23 cellular contexts compared by ENCODE assay signal in genomic region chr6:80161438-80161837, GRCh38. TPM values are rescaled to one million over a fixed set of nuclear protein-coding genes. Genes with fewer than 3 reads are reported as not detected.
DNase-seq lines count a peak whose midpoint lies in the region; ATAC-seq and TF ChIP-seq lines count a peak whose summit lies in the region.
"Had no signal": no experiment of that assay in that cellular context is flagged by ENCODE, and none has a peak within 500 bp of the region (broad histone marks: within the 10 kb centered on the region; RNA-seq: fewer than 3 reads in every experiment).

No MANE protein-coding gene starts in this region.

- H3K36me3 ChIP-seq in cardiac muscle cell (no peaks in the 10 kb centered on the region), left ventricle myocardium inferior (no peaks in the 10 kb centered on the region)
- H3K36me3 ChIP-seq: BLaER1 treated with 17β-estradiol and CSF1 and Interleukin-3, amounts not matched to agents 10 nM and 100 nM; HAP-1; MG63; Peyer's patch; SJCRH30 had no signal

- H3K9me3 ChIP-seq in cardiac muscle cell (ENCODE audit: low read depth) (no peaks in the 10 kb centered on the region), left ventricle myocardium inferior (replicated peaks) (no peaks in the 10 kb centered on the region)
- H3K9me3 ChIP-seq: BLaER1 treated with 17β-estradiol and CSF1 and Interleukin-3, amounts not matched to agents 10 nM and 100 nM; HAP-1; MG63; Peyer's patch; SJCRH30 had no signal

- peak overlapping the region; percentile 31 for H3K27ac ChIP-seq in cardiac muscle cell
- H3K27ac ChIP-seq in left ventricle myocardium inferior (replicated peaks) = no peak overlapping the region
- H3K27ac ChIP-seq: BLaER1 treated with 17β-estradiol and CSF1 and Interleukin-3, amounts not matched to agents 10 nM and 100 nM; Peyer's patch; SJCRH30 had no signal

- no peak for ATAC-seq in GM21737 (IDR thresholded peaks at IDR 0.05; ENCODE audit: unreplicated experiment)
- ATAC-seq: K562 had no signal

- H3K27me3 ChIP-seq in cardiac muscle cell (no peaks in the 10 kb centered on the region), left ventricle myocardium inferior (ENCODE audit: low read depth) (no peaks in the 10 kb centered on the region)
- H3K27me3 ChIP-seq: BLaER1 treated with 17β-estradiol and CSF1 and Interleukin-3, amounts not matched to agents 10 nM and 100 nM; MG63; Peyer's patch; SJCRH30 had no signal

- H3K4me3 ChIP-seq in cardiac muscle cell = no peak overlapping the region
- H3K4me3 ChIP-seq in left ventricle myocardium inferior = no peak overlapping the region
- H3K4me3 ChIP-seq: BLaER1 treated with 17β-estradiol and CSF1 and Interleukin-3, amounts not matched to agents 10 nM and 100 nM; HAP-1; K562; MG63; Peyer's patch; SJCRH30 had no signal

- H3K4me1 ChIP-seq in cardiac muscle cell (ENCODE audit: low read depth) (peaks cover 33% of the 10 kb centered on the region), left ventricle myocardium inferior (no peaks in the 10 kb centered on the region)
- H3K4me1 ChIP-seq: HAP-1 had no signal

- intact Hi-C loops in left ventricle myocardium inferior (cut with micrococcal nuclease) = no loop called here

- DNase-seq in cardiac muscle cell (ENCODE audit: low read depth in 1 of 2, low spot score in 1 of 2) (no peak), left ventricle myocardium inferior (no peak), SK-N-DZ (ENCODE audit: low spot score) (peak; percentile 20), left kidney (ENCODE audit: low read depth, low spot score) (peak; percentile 11), SIG-M5 treated with dmso at 0.1 percent for 504 hours (lab: John Stamatoyannopoulos, UW; ENCODE audit: unreplicated experiment) (no peak), NCI-H146 (lab: John Stamatoyannopoulos, UW) (no peak)
- DNase-seq: 8988T; Calu3; CD4-positive, alpha-beta memory T cell; EL; GF-D8; MG63; NCI-H1417 treated with DMSO at 0.1 percent for 48 hours; NCI-H1930; NCI-H2227 treated with DMSO at 0.1 percent for 48 hours; NCI-H510A; NK-92 treated with Interleukin-12 subunit alpha and Interleukin-12 subunit beta, amount 100 ng/mL, for 24 hours; Peyer's patch; SJCRH30 had no signal

- no peak for TF ChIP-seq CTCF in cardiac muscle cell (IDR thresholded peaks at IDR 0.05; ENCODE audit: low read depth, low read length)
- no peak for TF ChIP-seq CTCF in left ventricle myocardium inferior (IDR thresholded peaks at IDR 0.05; ENCODE audit: borderline replicate concordance)

RNA-seq across cellular contexts. Expression of gene BCKDHB, which starts 55.0 kb away (rescaled TPM):
- total RNA-seq in cardiac muscle cell (17.6 and 27.8 TPM in 2 replicates), left ventricle myocardium inferior (37.2 TPM)
- polyA plus RNA-seq in cardiac muscle cell = 36.1 and 37.4 TPM in 2 replicates
- 22.2 and 26.3 TPM in 2 replicates for polyA plus RNA-seq in SK-N-DZ (2014; cell fraction: cytosol; rRNA removed)
- polyA plus RNA-seq in SK-N-DZ (2014; cell fraction: nucleus; rRNA removed) = 10.7 and 15.9 TPM in 2 replicates

Comparison
In these comparisons a context has a peak if more than half of its experiments do, and no peak if none do; other contexts are left out.
1. DNase-seq: peak in SK-N-DZ (single experiment) and left kidney (single experiment); none in cardiac muscle cell (0 of 2), left ventricle myocardium inferior (single experiment), SIG-M5 treated with dmso at 0.1 percent for 504 hours (single experiment) and NCI-H146 (single experiment).